In genomic region chr11:67505605-67506396, GRCh38 we compare ENCODE assay signal across 8 cellular contexts. TPM values are rescaled to one million over a fixed set of nuclear protein-coding genes. Genes with fewer than 3 reads are reported as not detected.
DNase-seq lines count a peak whose midpoint lies in the region; ATAC-seq lines count a peak whose summit lies in the region.

No MANE protein-coding gene starts in this region.

- in situ Hi-C loops in Caki2 (cut with HindIII; ENCODE audit: low pct_unique_long_range_greater_than_20kb, low sequenced_read_pairs): no loop called here

- intact Hi-C loops in activated CD4-positive, alpha-beta T cell treated with anti-CD3 and anti-CD28 coated beads, Interleukin-2, amount 10 ng/mL, durations not matched to agents 24 days and 14 days (cut with micrococcal nuclease): loop anchor here (1.0 to 5.0 kb wide), 9 partner anchors 18 to 153 kb away; partner anchors contain the start of genes GSTP1, POLD4, PTPRCAP and RPS6KB2

- peaks cover 29% of the 10 kb centered on the region for H3K36me3 Mint-ChIP-seq in activated CD4-positive, alpha-beta T cell treated with anti-CD3 and anti-CD28 coated beads, Interleukin-2, amount 10 ng/mL, durations not matched to agents 24 days and 14 days (ENCODE audit: low read depth)

- H3K4me1 Mint-ChIP-seq in activated CD4-positive, alpha-beta T cell treated with anti-CD3 and anti-CD28 coated beads, Interleukin-2, amount 10 ng/mL, durations not matched to agents 24 days and 14 days: peaks cover 45% of the 10 kb centered on the region

- H3K27ac ChIP-seq in cingulate gyrus (ENCODE audit: low read depth, low read length): peak overlapping the region; percentile 93

- H3K27me3 Mint-ChIP-seq in activated CD4-positive, alpha-beta T cell treated with anti-CD3 and anti-CD28 coated beads, Interleukin-2, amount 10 ng/mL, durations not matched to agents 24 days and 14 days: peaks cover 3% of the 10 kb centered on the region

- peak overlapping the region; percentile 95 for H3K4me3 Mint-ChIP-seq in activated CD4-positive, alpha-beta T cell treated with anti-CD3 and anti-CD28 coated beads, Interleukin-2, amount 10 ng/mL, durations not matched to agents 24 days and 14 days

- H3K9me3 Mint-ChIP-seq in activated CD4-positive, alpha-beta T cell treated with anti-CD3 and anti-CD28 coated beads, Interleukin-2, amount 10 ng/mL, durations not matched to agents 24 days and 14 days: no peaks in the 10 kb centered on the region

- DNase-seq in Caki2 (ENCODE audit: low read depth): peak; percentile 96
- DNase-seq in NCI-H510A treated with DMSO at 0.1 percent for 48 hours (lab: John Stamatoyannopoulos, UW): peak; percentile 89
- peak; percentile 96 for DNase-seq in activated CD4-positive, alpha-beta T cell treated with anti-CD3 and anti-CD28 coated beads, Interleukin-2, amount 10 ng/mL, durations not matched to agents 24 days and 14 days
- DNase-seq in left kidney (ENCODE audit: low read depth, low spot score): peak; percentile 93
- peak; percentile 79 to 91 (median 86) for DNase-seq in stimulated activated CD4-positive, alpha-beta T cell treated with anti-CD3 and anti-CD28 coated beads, Interleukin-1b, Interleukin-23, amount 100 ng/mL, for 24 hours (ENCODE audit: low read depth in 4 of 4, low spot score in 1 of 4)

- ATAC-seq in HG03060 (IDR thresholded peaks at IDR 0.05; ENCODE audit: low read depth, unreplicated experiment): peak; percentile 18
- ATAC-seq in GM19328 (IDR thresholded peaks at IDR 0.05; ENCODE audit: unreplicated experiment): no peak

- H3K27ac Mint-ChIP-seq in activated CD4-positive, alpha-beta T cell treated with anti-CD3 and anti-CD28 coated beads, Interleukin-2, amount 10 ng/mL, durations not matched to agents 24 days and 14 days: peak overlapping the region; percentile 97

RNA-seq across cellular contexts. Expression of gene PITPNM1, which starts 0.6 kb away (rescaled TPM):
- 43.8 and 48.4 TPM in 2 replicates for total RNA-seq in Caki2 (2014; rRNA removed; shearing (Covaris generic); ENCODE audit: low replicate concordance)
- 126 and 128 TPM in 2 replicates for total RNA-seq in activated CD4-positive, alpha-beta T cell treated with anti-CD3 and anti-CD28 coated beads, Interleukin-2, amount 10 ng/mL, durations not matched to agents 24 days and 14 days

RNA-seq across cellular contexts. Expression of gene CDK2AP2, which starts 2.2 kb away (rescaled TPM):
- total RNA-seq in Caki2 (2014; rRNA removed; shearing (Covaris generic); ENCODE audit: low replicate concordance): 43.6 and 56.9 TPM in 2 replicates
- 93.5 and 97.9 TPM in 2 replicates for total RNA-seq in activated CD4-positive, alpha-beta T cell treated with anti-CD3 and anti-CD28 coated beads, Interleukin-2, amount 10 ng/mL, durations not matched to agents 24 days and 14 days

RNA-seq across cellular contexts. Expression of gene CABP2, which starts 17.4 kb away (rescaled TPM):
- not detected in 2 replicates for total RNA-seq in Caki2 (2014; rRNA removed; shearing (Covaris generic); ENCODE audit: low replicate concordance)
- total RNA-seq in activated CD4-positive, alpha-beta T cell treated with anti-CD3 and anti-CD28 coated beads, Interleukin-2, amount 10 ng/mL, durations not matched to agents 24 days and 14 days: not detected in 2 replicates

RNA-seq across cellular contexts. Expression of gene AIP, which starts 23.0 kb away (rescaled TPM):
- total RNA-seq in Caki2 (2014; rRNA removed; shearing (Covaris generic); ENCODE audit: low replicate concordance): 91.4 and 117 TPM in 2 replicates
- total RNA-seq in activated CD4-positive, alpha-beta T cell treated with anti-CD3 and anti-CD28 coated beads, Interleukin-2, amount 10 ng/mL, durations not matched to agents 24 days and 14 days: 186 and 189 TPM in 2 replicates

RNA-seq across cellular contexts. Expression of gene TMEM134, which starts 36.8 kb away (rescaled TPM):
- total RNA-seq in Caki2 (2014; rRNA removed; shearing (Covaris generic); ENCODE audit: low replicate concordance): 99.8 and 100 TPM in 2 replicates
- 56.8 and 58.3 TPM in 2 replicates for total RNA-seq in activated CD4-positive, alpha-beta T cell treated with anti-CD3 and anti-CD28 coated beads, Interleukin-2, amount 10 ng/mL, durations not matched to agents 24 days and 14 days
